ENCODE assay signal across 18 cellular contexts in the genomic region with DNA sequence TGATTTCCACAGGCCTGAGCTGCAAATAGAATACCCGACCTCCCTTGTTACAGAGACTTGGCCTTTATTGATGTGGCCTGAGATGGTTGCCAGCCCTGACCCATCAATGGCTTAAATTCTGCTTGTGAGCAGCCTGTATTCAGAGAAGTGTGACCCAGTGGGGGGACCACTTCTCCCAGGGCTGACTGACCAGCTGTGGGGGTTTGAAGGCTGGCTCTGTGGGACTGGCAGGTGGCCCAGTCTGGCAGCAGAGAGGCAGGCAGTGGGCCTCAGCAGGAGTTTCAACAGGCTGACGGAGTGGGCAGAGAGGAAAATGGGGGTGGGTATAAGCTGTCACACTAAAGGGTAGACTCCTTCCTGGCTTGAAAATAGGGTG. TPM values are rescaled to one million over a fixed set of nuclear protein-coding genes. Genes with fewer than 3 reads are reported as not detected.
DNase-seq lines count a peak whose midpoint lies in the region; ATAC-seq and TF ChIP-seq lines count a peak whose summit lies in the region.
"Had no signal": no experiment of that assay in that cellular context is flagged by ENCODE, and none has a peak within 500 bp of the region (broad histone marks: within the 10 kb centered on the region; RNA-seq: fewer than 3 reads in every experiment).

No MANE protein-coding gene starts in this region.

- H3K4me3 ChIP-seq in CD4-positive, alpha-beta memory T cell (ENCODE audit: low read length in 2 of 2), result no peak overlapping the region
- no peak overlapping the region for H3K4me3 ChIP-seq in IMR-90 (ENCODE audit: insufficient read depth, low read depth, low read length)

- H3K4me2 ChIP-seq in IMR-90 (ENCODE audit: low read depth, low read length), result no peak overlapping the region

- TF ChIP-seq CTCF in IMR-90 (conservative IDR thresholded peaks at IDR 0.05; ENCODE audit: low read depth, low read length), result no peak

- H3K4me1 Mint-ChIP-seq in CD4-positive, alpha-beta memory T cell, result peaks cover 14 to 25% (median 22%) of the 10 kb centered on the region in 4 donors

- H3K27ac Mint-ChIP-seq in CD4-positive, alpha-beta memory T cell, result peak overlapping the region in 5 of 7 donors; percentile 49 to 74 (median 53)
- H3K27ac Mint-ChIP-seq: activated CD4-positive, alpha-beta memory T cell treated with anti-CD3 and anti-CD28 coated beads, Interleukin-2, amount 10 ng/mL, durations not matched to agents 7 days and 5 days; H9 had no signal

- no peaks in the 10 kb centered on the region; a peak in 1 of 4 replicates for H3K79me1 ChIP-seq in IMR-90 (ENCODE audit: low read depth in 1 of 2, low read length in 2 of 2)

- H3K56ac ChIP-seq in IMR-90 (ENCODE audit: extremely low read depth, insufficient read depth, low read length), result no peak overlapping the region

- H3K27me3 ChIP-seq in CD4-positive, alpha-beta memory T cell (ENCODE audit: insufficient read depth, low read length), result no peaks in the 10 kb centered on the region
- no peaks in the 10 kb centered on the region for H3K27me3 ChIP-seq in IMR-90 (ENCODE audit: control insufficient read depth, insufficient read depth, low read length)
- H3K27me3 ChIP-seq: brain microvascular endothelial cell had no signal

- POLR2A ChIA-PET in CD4-positive, alpha-beta memory T cell (lab: Charles Lee; ENCODE audit: partially characterized antibody), result interaction anchor here (1.1 to 2.2 kb wide), 3 partner anchors 10 to 93 kb away, joined by 3 to 9 read pairs (median 4); no protein-coding TSS in a partner anchor
- POLR2A ChIA-PET in IMR-90 (lab: Charles Lee; ENCODE audit: unreplicated experiment), result no interaction called here

- peak overlapping the region; percentile 38 for H4K91ac ChIP-seq in IMR-90 (ENCODE audit: insufficient read depth, low read depth, low read length)

- peaks cover 15% of the 10 kb centered on the region for H3K4me1 ChIP-seq in CD4-positive, alpha-beta memory T cell (ENCODE audit: insufficient read depth, low read length)
- H3K4me1 ChIP-seq in IMR-90 (ENCODE audit: control insufficient read depth, insufficient read depth, low read length), result peaks cover 9% of the 10 kb centered on the region; the same call in 1 of the 2 replicates

- no peaks in the 10 kb centered on the region for H3K9me3 ChIP-seq in CD4-positive, alpha-beta memory T cell (ENCODE audit: control insufficient read depth in 1 of 2, low read length in 2 of 2)
- H3K9me3 ChIP-seq in IMR-90 (ENCODE audit: control insufficient read depth, insufficient read depth, low read length), result no peaks in the 10 kb centered on the region

- 80% methylated on average over 1 of the region's 2 CpGs; no CpG with 5 or more reads in 1 of the 2 experiments for WGBS in IMR-90 (ENCODE audit: extremely low coverage in 2 of 2, insufficient read length in 1 of 2), 2 experiments

- no peak for TF ChIP-seq RAD21 in IMR-90 (IDR thresholded peaks at IDR 0.05; ENCODE audit: low read length)

- no peak overlapping the region for H3K27ac ChIP-seq in CD4-positive, alpha-beta memory T cell (ENCODE audit: low read depth, low read length)
- no peak overlapping the region; the same call in 1 of the 2 replicates for H3K27ac ChIP-seq in IMR-90 (ENCODE audit: insufficient read depth, low read length)
- H3K27ac ChIP-seq: brain microvascular endothelial cell had no signal

- H2BK120ac ChIP-seq in IMR-90 (ENCODE audit: low read depth, low read length), result peak overlapping the region; percentile 98

- peak overlapping the region; percentile 85 for H2AK5ac ChIP-seq in IMR-90 (ENCODE audit: low read depth, low read length)

- H2BK15ac ChIP-seq in IMR-90 (ENCODE audit: low read depth, low read length), result peak overlapping the region; percentile 63; the same call in 1 of the 3 replicates

- no peak overlapping the region for H3K9ac ChIP-seq in IMR-90 (ENCODE audit: low read depth, low read length)

- no peaks in the 10 kb centered on the region for H3K36me3 ChIP-seq in CD4-positive, alpha-beta memory T cell (ENCODE audit: insufficient read depth, low read length)
- H3K36me3 ChIP-seq in IMR-90 (ENCODE audit: control insufficient read depth, insufficient read depth, low read length), result no peaks in the 10 kb centered on the region
- H3K36me3 ChIP-seq: brain microvascular endothelial cell had no signal

- H3K9me3 Mint-ChIP-seq in CD4-positive, alpha-beta memory T cell, result peaks cover 0 to 4% (median 0%) of the 10 kb centered on the region in 8 donors
- H3K9me3 Mint-ChIP-seq: activated CD4-positive, alpha-beta memory T cell treated with anti-CD3 and anti-CD28 coated beads, Interleukin-2, amount 10 ng/mL, durations not matched to agents 7 days and 5 days; stimulated activated naive B cell treated with anti-CD40 and anti-IgM and Interleukin-4, amounts not matched to agents 10 μg/mL and 1 μg/mL and 100 μg/mL, for 72 hours had no signal

- no peaks in the 10 kb centered on the region for H3K36me3 Mint-ChIP-seq in CD4-positive, alpha-beta memory T cell
- H3K36me3 Mint-ChIP-seq: naive thymus-derived CD8-positive, alpha-beta T cell; stimulated activated naive B cell treated with anti-CD40 and anti-IgM and Interleukin-4, amounts not matched to agents 10 μg/mL and 1 μg/mL and 100 μg/mL, for 72 hours had no signal

- peak overlapping the region; percentile 96 for H2BK20ac ChIP-seq in IMR-90 (ENCODE audit: low read depth, low read length)

- dilution Hi-C loops in IMR-90 (cut with HindIII; ENCODE audit: low sequenced_read_pairs, unreplicated experiment), result no loop called here

- peak overlapping the region; percentile 98 for H3K4ac ChIP-seq in IMR-90 (ENCODE audit: low read depth, low read length)

- no peak overlapping the region for H3K4me3 Mint-ChIP-seq in CD4-positive, alpha-beta memory T cell
- H3K4me3 Mint-ChIP-seq: activated CD4-positive, alpha-beta memory T cell treated with anti-CD3 and anti-CD28 coated beads, Interleukin-2, amount 10 ng/mL, durations not matched to agents 7 days and 5 days; H9; naive thymus-derived CD8-positive, alpha-beta T cell; stimulated activated naive B cell treated with anti-CD40 and anti-IgM and Interleukin-4, amounts not matched to agents 10 μg/mL and 1 μg/mL and 100 μg/mL, for 72 hours had no signal

- DNase-seq in CD4-positive, alpha-beta memory T cell, result no peak
- DNase-seq in IMR-90 (no peak), hippocampal formation (lab: John Stamatoyannopoulos, UW) (peak; percentile 78 to 83), pons (ENCODE audit: low spot score) (peak; percentile 86), GM03348 (ENCODE audit: low spot score) (no peak)
- DNase-seq in stimulated activated naive CD4-positive, alpha-beta T cell treated with Interleukin-2 at 50 U/mL for 16 hours (lab: John Stamatoyannopoulos, UW), result no peak
- DNase-seq: activated CD4-positive, alpha-beta memory T cell treated with anti-CD3 and anti-CD28 coated beads, Interleukin-2, amount 10 ng/mL, durations not matched to agents 7 days and 5 days; activated effector memory CD4-positive, alpha-beta T cell treated with anti-CD3 and anti-CD28 coated beads, Interleukin-2, amount 50 U/mL, for 16 hours; brain microvascular endothelial cell; effector CD4-positive, alpha-beta T cell; EL; H9; left ventricle myocardium superior; naive thymus-derived CD8-positive, alpha-beta T cell; NCI-H1105 treated with DMSO at 0.1 percent for 48 hours; OCI-M1; stimulated activated naive B cell treated with anti-CD40 and anti-IgM and Interleukin-4, amounts not matched to agents 10 μg/mL and 1 μg/mL and 100 μg/mL, for 72 hours had no signal

- CTCF ChIA-PET in CD4-positive, alpha-beta memory T cell (lab: Charles Lee; ENCODE audit: partially characterized antibody), result interaction anchor here (0.9 to 2.4 kb wide), 3 partner anchors 10 to 12 kb away, joined by 3 to 14 read pairs (median 8); a partner anchor contains a TSS
- CTCF ChIA-PET in IMR-90 (lab: Yijun Ruan, JAX), result interaction anchor here (1.1 kb wide), 1 partner anchor 42 kb away, joined by 3 read pairs; no protein-coding TSS in a partner anchor

- no peaks in the 10 kb centered on the region for H4K20me1 ChIP-seq in IMR-90 (ENCODE audit: insufficient read depth, low read length)

- H3K18ac ChIP-seq in IMR-90 (ENCODE audit: low read depth, low read length), result peak overlapping the region; percentile 9; the same call in 1 of the 2 replicates

- no peak for TF ChIP-seq POLR2A in IMR-90 (IDR thresholded peaks at IDR 0.05; ENCODE audit: low read depth, low read length)

- BruUV-seq in IMR-90 (replicated peaks; lab: Mats Ljungman, UMichigan), result no TSS peak

- no peak overlapping the region; the same call in 1 of the 2 replicates for H4K5ac ChIP-seq in IMR-90 (ENCODE audit: low read depth, low read length)

- in situ Hi-C loops in IMR-90 (cut with MboI; ENCODE audit: low sequenced_read_pairs), result no loop called here

- H3K27me3 Mint-ChIP-seq in CD4-positive, alpha-beta memory T cell, result no peaks in the 10 kb centered on the region
- H3K27me3 Mint-ChIP-seq: activated CD4-positive, alpha-beta memory T cell treated with anti-CD3 and anti-CD28 coated beads, Interleukin-2, amount 10 ng/mL, durations not matched to agents 7 days and 5 days; naive thymus-derived CD8-positive, alpha-beta T cell; stimulated activated naive B cell treated with anti-CD40 and anti-IgM and Interleukin-4, amounts not matched to agents 10 μg/mL and 1 μg/mL and 100 μg/mL, for 72 hours had no signal

- peak overlapping the region; percentile 96; the same call in 1 of the 2 replicates for H3K14ac ChIP-seq in IMR-90 (replicated peaks; ENCODE audit: low read depth, low read length)

- H2BK5ac ChIP-seq in IMR-90 (ENCODE audit: low read depth, low read length, poor library complexity, severe bottlenecking), result peak overlapping the region; percentile 71

- H4K8ac ChIP-seq in IMR-90 (ENCODE audit: low read depth in 2 of 2, low read length in 2 of 2), result peak overlapping the region in 1 of 2 experiments; percentile 32; a peak in 2 of 4 replicates

- H2AFZ ChIP-seq in IMR-90 (replicated peaks; ENCODE audit: low read length, poor library complexity), result no peak overlapping the region

- ATAC-seq in IMR-90 (ENCODE audit: low read depth), result no peak
- ATAC-seq in GM21717 (IDR thresholded peaks at IDR 0.05; ENCODE audit: unreplicated experiment), result no peak
- ATAC-seq: naive thymus-derived CD8-positive, alpha-beta T cell; stimulated activated naive B cell treated with anti-CD40 and anti-IgM and Interleukin-4, amounts not matched to agents 10 μg/mL and 1 μg/mL and 100 μg/mL, for 72 hours had no signal

- peaks cover 19% of the 10 kb centered on the region for H3K9me1 ChIP-seq in IMR-90 (ENCODE audit: insufficient read depth, low read length)

- H2AK9ac ChIP-seq in IMR-90 (replicated peaks; ENCODE audit: low read depth, low read length, poor library complexity), result no peak overlapping the region

- H3K23ac ChIP-seq in IMR-90 (ENCODE audit: low read depth, low read length), result no peak overlapping the region; the same call in 1 of the 2 replicates

- intact Hi-C loops in CD4-positive, alpha-beta memory T cell (cut with micrococcal nuclease), result no loop called here
- intact Hi-C loops in IMR-90 (cut with micrococcal nuclease), result no loop called here

TF ChIP-seq in IMR-90, 13 proteins besides CTCF, POLR2A, EP300 and RAD21 (continues in another document):
- TF ChIP-seq FOS (IDR thresholded peaks at IDR 0.05; ENCODE audit: low read depth, low read length), result no peak

RNA-seq across cellular contexts. Expression of a gene that starts 12.2 kb away (rescaled TPM):
- total RNA-seq in CD4-positive, alpha-beta memory T cell, result 10 to 100 TPM; 26.3 to 33.7 TPM
- polyA plus RNA-seq in CD4-positive, alpha-beta memory T cell, result 10 to 100 TPM; 10.6 to 13.1 TPM
- total RNA-seq in IMR-90 (2012; rRNA removed), result 29.2 and 29.7 TPM in 2 replicates
- polyA plus RNA-seq in IMR-90 (2012; rRNA removed), result 127 and 130 TPM in 2 replicates
- 113 and 150 TPM in 2 replicates for polyA plus RNA-seq in IMR-90 (2012; cell fraction: cytosol; rRNA removed)
- polyA plus RNA-seq in IMR-90 (2012; cell fraction: nucleus; rRNA removed; ENCODE audit: low replicate concordance), result 205 and 248 TPM in 2 replicates

Comparison
In these comparisons a context has a peak if more than half of its experiments do, and no peak if none do; other contexts are left out.
1. DNase-seq: peak in hippocampal formation (2 of 2) and pons (single experiment); none in CD4-positive, alpha-beta memory T cell (0 of 5), IMR-90 (single experiment), GM03348 (single experiment) and stimulated activated naive CD4-positive, alpha-beta T cell treated with Interleukin-2 at 50 U/mL for 16 hours (single experiment).